In genomic region chr17:49677933-49678847, GRCh38 we compare ENCODE assay signal across 8 cellular contexts. TPM values are rescaled to one million over a fixed set of nuclear protein-coding genes. Genes with fewer than 3 reads are reported as not detected.
DNase-seq lines count a peak whose midpoint lies in the region; ATAC-seq and TF ChIP-seq lines count a peak whose summit lies in the region.

Gene SPOP, minus strand, starts transcription at chr17:49678097. Its CDS starts 55,287 bp downstream, at chr17:49622810.

- H3K4me1 Mint-ChIP-seq in activated T-helper 2 cell treated with anti-CD3 and anti-CD28 coated beads, Interferon-gamma antibody, Interleukin-2, Interleukin-4, amounts not matched to agents 10 μg/mL and 5 μg/mL and 100 μg/mL, durations not matched to agents 14 hours and 24 hours and 36 hours (ENCODE audit: low read depth), result peaks cover 33% of the 10 kb centered on the region
- H3K4me1 Mint-ChIP-seq in natural killer cell, result peaks cover 43 to 45% of the 10 kb centered on the region in 2 donors

- peaks cover 23% of the 10 kb centered on the region for H3K36me3 Mint-ChIP-seq in activated T-helper 2 cell treated with anti-CD3 and anti-CD28 coated beads, Interferon-gamma antibody, Interleukin-2, Interleukin-4, amounts not matched to agents 10 μg/mL and 5 μg/mL and 100 μg/mL, durations not matched to agents 14 hours and 24 hours and 36 hours (ENCODE audit: low read depth)
- no peaks in the 10 kb centered on the region for H3K36me3 Mint-ChIP-seq in natural killer cell

- no peaks in the 10 kb centered on the region for H3K27me3 Mint-ChIP-seq in activated T-helper 2 cell treated with anti-CD3 and anti-CD28 coated beads, Interferon-gamma antibody, Interleukin-2, Interleukin-4, amounts not matched to agents 10 μg/mL and 5 μg/mL and 100 μg/mL, durations not matched to agents 14 hours and 24 hours and 36 hours (ENCODE audit: low read depth)
- H3K27me3 Mint-ChIP-seq in natural killer cell (ENCODE audit: low read depth in 2 of 2), result peaks cover 0 to 2% of the 10 kb centered on the region in 2 donors

- intact Hi-C loops in activated T-helper 2 cell treated with anti-CD3 and anti-CD28 coated beads, Interferon-gamma antibody, Interleukin-2, Interleukin-4, amounts not matched to agents 10 μg/mL and 5 μg/mL and 100 μg/mL, durations not matched to agents 14 hours and 24 hours and 36 hours (cut with micrococcal nuclease), result loop anchor here (1.0 kb wide), 1 partner anchor 30 kb away; no protein-coding TSS in a partner anchor
- intact Hi-C loops in natural killer cell (cut with micrococcal nuclease), result loop anchor here (1.0 to 2.0 kb wide), 5 partner anchors 18 to 110 kb away; partner anchors contain the start of gene KAT7

- no peaks in the 10 kb centered on the region for H3K9me2 ChIP-seq in DOHH2 (replicated peaks; ENCODE audit: control insufficient read depth, low read length)

- H3K27me3 ChIP-seq in DOHH2 (ENCODE audit: control insufficient read depth, low read length), result peaks cover 17% of the 10 kb centered on the region
- H3K27me3 ChIP-seq in RWPE2 (ENCODE audit: insufficient read depth, poor library complexity, severe bottlenecking), result no peaks in the 10 kb centered on the region

- H3K36me3 ChIP-seq in DOHH2 (ENCODE audit: control insufficient read depth, low read length) (peaks cover 22% of the 10 kb centered on the region), RWPE2 (ENCODE audit: low read depth) (peaks cover 23% of the 10 kb centered on the region)

- peak within 1 kb of the TSS; percentile 85 for H3K27ac ChIP-seq in DOHH2 (ENCODE audit: low read depth, low read length)
- H3K27ac ChIP-seq in RWPE2 (ENCODE audit: poor library complexity, severe bottlenecking), result peak within 1 kb of the TSS; percentile 67

- H3K9me3 Mint-ChIP-seq in activated T-helper 2 cell treated with anti-CD3 and anti-CD28 coated beads, Interferon-gamma antibody, Interleukin-2, Interleukin-4, amounts not matched to agents 10 μg/mL and 5 μg/mL and 100 μg/mL, durations not matched to agents 14 hours and 24 hours and 36 hours, result peaks cover 4% of the 10 kb centered on the region
- H3K9me3 Mint-ChIP-seq in natural killer cell, result no peaks in the 10 kb centered on the region

- ATAC-seq in RWPE2 (ENCODE audit: low read depth) (peak; percentile 87), natural killer cell (peak; percentile 92 to 99 (median 93))

- TF ChIP-seq CTCF in DOHH2 (IDR thresholded peaks at IDR 0.05; ENCODE audit: low read depth, low read length, poor library complexity, severe bottlenecking) (no peak), RWPE2 (IDR thresholded peaks at IDR 0.05; ENCODE audit: poor library complexity, severe bottlenecking) (no peak), fibroblast of mammary gland (conservative IDR thresholded peaks at IDR 0.05; ENCODE audit: control insufficient read depth, insufficient read depth, low read depth, low read length) (no peak), natural killer cell (IDR thresholded peaks at IDR 0.05) (no peak)

- H3K4me3 Mint-ChIP-seq in activated T-helper 2 cell treated with anti-CD3 and anti-CD28 coated beads, Interferon-gamma antibody, Interleukin-2, Interleukin-4, amounts not matched to agents 10 μg/mL and 5 μg/mL and 100 μg/mL, durations not matched to agents 14 hours and 24 hours and 36 hours (ENCODE audit: low read depth), result peak within 1 kb of the TSS; percentile 95
- peak within 1 kb of the TSS; percentile 97 for H3K4me3 Mint-ChIP-seq in natural killer cell

- peaks cover 42% of the 10 kb centered on the region for H3K79me2 ChIP-seq in DOHH2 (ENCODE audit: control insufficient read depth, low read length)

- H4K20me1 ChIP-seq in DOHH2 (ENCODE audit: control insufficient read depth, insufficient read depth, low read depth, low read length), result peaks cover 16% of the 10 kb centered on the region

- H3K9me3 ChIP-seq in DOHH2 (ENCODE audit: control insufficient read depth, insufficient read depth, low read length), result no peaks in the 10 kb centered on the region
- no peaks in the 10 kb centered on the region for H3K9me3 ChIP-seq in RWPE2 (ENCODE audit: severe bottlenecking)

- H3K4me2 ChIP-seq in DOHH2 (ENCODE audit: low read length), result peak within 1 kb of the TSS; percentile 76

- H3K4me3 ChIP-seq in DOHH2 (ENCODE audit: low read length) (peak within 1 kb of the TSS; percentile 75), RWPE2 (ENCODE audit: severe bottlenecking) (peak within 1 kb of the TSS; percentile 48), fibroblast of mammary gland (ENCODE audit: control insufficient read depth, low read depth, low read length) (peak within 1 kb of the TSS; percentile 70)

- peak within 1 kb of the TSS; percentile 98 for H3K27ac Mint-ChIP-seq in activated T-helper 2 cell treated with anti-CD3 and anti-CD28 coated beads, Interferon-gamma antibody, Interleukin-2, Interleukin-4, amounts not matched to agents 10 μg/mL and 5 μg/mL and 100 μg/mL, durations not matched to agents 14 hours and 24 hours and 36 hours
- H3K27ac Mint-ChIP-seq in natural killer cell, result peak within 1 kb of the TSS; percentile 97 to 98

- H3F3A ChIP-seq in DOHH2 (ENCODE audit: control insufficient read depth, insufficient read depth), result peaks cover 7% of the 10 kb centered on the region

- H3K4me1 ChIP-seq in DOHH2 (ENCODE audit: control insufficient read depth, low read length) (peaks cover 26% of the 10 kb centered on the region), RWPE2 (ENCODE audit: insufficient read depth, poor library complexity, severe bottlenecking) (peaks cover 14% of the 10 kb centered on the region)

- DNase-seq in GOT3 (lab: John Stamatoyannopoulos, UW) (peak; percentile 90), LoVo (ENCODE audit: low spot score) (peak; percentile 98), RWPE2 (ENCODE audit: low spot score) (peak; percentile 99), fibroblast of mammary gland (ENCODE audit: low read depth) (peak; percentile 99), natural killer cell (peak; percentile 96)
- DNase-seq in activated T-helper 2 cell treated with anti-CD3 and anti-CD28 coated beads, Interferon-gamma antibody, Interleukin-2, Interleukin-4, amounts not matched to agents 10 μg/mL and 5 μg/mL and 100 μg/mL, durations not matched to agents 14 hours and 24 hours and 36 hours (ENCODE audit: low spot score), result peak; percentile 99
- peak; percentile 99 for DNase-seq in stimulated activated naive CD4-positive, alpha-beta T cell treated with Interleukin-2 at 50 U/mL for 16 hours (lab: John Stamatoyannopoulos, UW)

RNA-seq across cellular contexts. Expression of gene SPOP, which starts in this region (rescaled TPM):
- 50.1 and 59.6 TPM in 2 replicates for total RNA-seq in activated T-helper 2 cell treated with anti-CD3 and anti-CD28 coated beads, Interferon-gamma antibody, Interleukin-2, Interleukin-4, amounts not matched to agents 10 μg/mL and 5 μg/mL and 100 μg/mL, durations not matched to agents 14 hours and 24 hours and 36 hours
- 10 to 100 TPM; 45.4 to 56.5 (median 54.7) TPM for total RNA-seq in natural killer cell

Comparison
In these comparisons a context has a peak if more than half of its experiments do, and no peak if none do; other contexts are left out.
1. Peak in every context shown above with its lines: DNase-seq, ATAC-seq, H3K4me3 ChIP-seq and H3K27ac ChIP-seq.